Comparison of ENCODE assay signal across 33 cellular contexts in the genomic region with DNA sequence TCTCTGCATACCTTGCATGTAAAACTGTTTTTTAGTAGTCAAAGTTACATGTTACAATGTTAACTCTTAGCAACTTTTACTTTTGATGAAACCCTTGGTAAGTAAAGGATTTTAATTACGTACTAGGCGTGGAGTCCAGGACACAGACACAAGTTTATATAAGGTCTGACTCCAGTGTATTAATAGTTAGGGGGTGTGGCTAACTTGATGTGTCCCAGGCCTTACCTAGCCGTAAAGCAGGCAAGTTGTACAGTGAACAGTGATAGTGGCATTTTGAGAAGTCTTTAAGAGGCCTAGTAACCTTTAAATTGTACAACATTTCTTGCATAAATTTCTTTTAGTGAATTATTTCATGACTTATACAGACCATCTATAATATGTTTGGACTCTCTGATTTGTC.
"Had no signal": no experiment of that assay in that cellular context is flagged by ENCODE, and none has a peak within 500 bp of the region (broad histone marks: within the 10 kb centered on the region; RNA-seq: fewer than 3 reads in every experiment).

No MANE protein-coding gene starts in this region.

- DNase-seq: activated CD4-positive, alpha-beta memory T cell treated with anti-CD3 and anti-CD28 coated beads for 36 hours; activated CD4-positive, alpha-beta T cell treated with anti-CD3 and anti-CD28 coated beads for 36 hours; activated CD4-positive, alpha-beta T cell treated with anti-CD3 and anti-CD28 coated beads, Interleukin-2, amount 10 ng/mL, durations not matched to agents 24 days and 14 days; activated CD4-positive, CD25-positive, alpha-beta regulatory T cell; activated CD4-positive, CD25-positive, alpha-beta regulatory T cell treated with anti-CD3 and anti-CD28 coated beads, Interleukin-2, amount 50 U/mL, for 72 hours; activated CD8-positive, alpha-beta memory T cell treated with anti-CD3 and anti-CD28 coated beads, Interleukin-2, amount 10 ng/mL, durations not matched to agents 7 days and 5 days; activated CD8-positive, alpha-beta memory T cell treated with anti-CD3 and anti-CD28 coated beads, Interleukin-2, amount 50 U/mL, for 4 hours; activated CD8-positive, alpha-beta T cell treated with anti-CD3 and anti-CD28 coated beads, Interleukin-2, amount 10 ng/mL, durations not matched to agents 7 days and 5 days; activated effector memory CD4-positive, alpha-beta T cell treated with anti-CD3 and anti-CD28 coated beads, Interleukin-2, amount 50 U/mL, for 16 hours; activated naive CD4-positive, alpha-beta T cell treated with anti-CD3 and anti-CD28 coated beads for 36 hours; activated naive CD8-positive, alpha-beta T cell treated with anti-CD3 and anti-CD28 coated beads for 36 hours; activated naive CD8-positive, alpha-beta T cell treated with anti-CD3 and anti-CD28 coated beads, Interleukin-2, amount 50 U/mL, for 24 hours; activated T-cell treated with anti-CD3 and anti-CD28 coated beads, Interleukin-2, amount 50 U/mL, for 1 hour; activated T-cell treated with anti-CD3 and anti-CD28 coated beads, Interleukin-2, amount 50 U/mL, for 48 hours; adrenal gland; amygdala; aorta; body of pancreas; central memory CD4-positive, alpha-beta T cell; cerebellar nuclear complex; colonic mucosa; effector CD8-positive, alpha-beta T cell; esophagus squamous epithelium; foreskin melanocyte; T-helper 1 cell; T-helper 17 cell; T1000 had no signal

- H3K27me3 ChIP-seq: adrenal gland, body of pancreas, colonic mucosa, esophagus squamous epithelium, gastroesophageal sphincter had no signal

- H3K9me3 ChIP-seq: adrenal gland, body of pancreas, colonic mucosa, esophagus squamous epithelium, gastroesophageal sphincter had no signal

- H3K27ac ChIP-seq: adrenal gland, body of pancreas, colonic mucosa, epithelial cell of prostate, gastroesophageal sphincter had no signal

- H3K4me3 Mint-ChIP-seq: activated CD4-positive, alpha-beta memory T cell treated with anti-CD3 and anti-CD28 coated beads for 36 hours; activated CD4-positive, alpha-beta T cell treated with anti-CD3 and anti-CD28 coated beads for 36 hours; activated CD4-positive, alpha-beta T cell treated with anti-CD3 and anti-CD28 coated beads, Interleukin-2, amount 10 ng/mL, durations not matched to agents 24 days and 14 days; activated CD8-positive, alpha-beta memory T cell treated with anti-CD3 and anti-CD28 coated beads, Interleukin-2, amount 10 ng/mL, durations not matched to agents 7 days and 5 days; activated CD8-positive, alpha-beta T cell treated with anti-CD3 and anti-CD28 coated beads, Interleukin-2, amount 10 ng/mL, durations not matched to agents 7 days and 5 days; activated naive CD4-positive, alpha-beta T cell treated with anti-CD3 and anti-CD28 coated beads for 36 hours; activated naive CD4-positive, alpha-beta T cell treated with anti-CD3 and anti-CD28 coated beads, Interleukin-2, amount 50 U/mL, for 24 hours; activated naive CD8-positive, alpha-beta T cell treated with anti-CD3 and anti-CD28 coated beads for 36 hours; activated naive CD8-positive, alpha-beta T cell treated with anti-CD3 and anti-CD28 coated beads, Interleukin-2, amount 50 U/mL, for 24 hours; activated T-helper 1 cell treated with anti-CD3 and anti-CD28 coated beads, Interleukin-12 subunit alpha, Interleukin-12 subunit beta, Interleukin-2, Interleukin-4 antibody, amounts not matched to agents 30 ng/mL and 10 ng/mL and 1 ng/mL, durations not matched to agents 14 hours and 24 hours and 36 hours; T-helper 17 cell; T-helper 2 cell treated with Interferon-gamma antibody and Interleukin-4, amounts not matched to agents 5 μg/mL and 100 μg/mL, for 36 hours had no signal

- H3K27me3 Mint-ChIP-seq: activated CD4-positive, alpha-beta memory T cell treated with anti-CD3 and anti-CD28 coated beads for 36 hours; activated CD4-positive, alpha-beta T cell treated with anti-CD3 and anti-CD28 coated beads for 36 hours; activated CD4-positive, alpha-beta T cell treated with anti-CD3 and anti-CD28 coated beads, Interleukin-2, amount 10 ng/mL, durations not matched to agents 24 days and 14 days; activated CD8-positive, alpha-beta memory T cell treated with anti-CD3 and anti-CD28 coated beads, Interleukin-2, amount 10 ng/mL, durations not matched to agents 7 days and 5 days; activated naive CD4-positive, alpha-beta T cell treated with anti-CD3 and anti-CD28 coated beads, Interleukin-2, amount 50 U/mL, for 24 hours; activated naive CD8-positive, alpha-beta T cell treated with anti-CD3 and anti-CD28 coated beads for 36 hours; activated naive CD8-positive, alpha-beta T cell treated with anti-CD3 and anti-CD28 coated beads, Interleukin-2, amount 50 U/mL, for 24 hours; T-helper 17 cell had no signal

- H3K27ac Mint-ChIP-seq: activated CD4-positive, alpha-beta memory T cell treated with anti-CD3 and anti-CD28 coated beads for 36 hours; activated CD4-positive, alpha-beta T cell treated with anti-CD3 and anti-CD28 coated beads for 36 hours; activated CD4-positive, alpha-beta T cell treated with anti-CD3 and anti-CD28 coated beads, Interleukin-2, amount 10 ng/mL, durations not matched to agents 24 days and 14 days; activated CD8-positive, alpha-beta memory T cell treated with anti-CD3 and anti-CD28 coated beads, Interleukin-2, amount 10 ng/mL, durations not matched to agents 7 days and 5 days; activated CD8-positive, alpha-beta T cell treated with anti-CD3 and anti-CD28 coated beads, Interleukin-2, amount 10 ng/mL, durations not matched to agents 7 days and 5 days; activated naive CD4-positive, alpha-beta T cell treated with anti-CD3 and anti-CD28 coated beads for 36 hours; activated naive CD4-positive, alpha-beta T cell treated with anti-CD3 and anti-CD28 coated beads, Interleukin-2, amount 50 U/mL, for 24 hours; activated naive CD8-positive, alpha-beta T cell treated with anti-CD3 and anti-CD28 coated beads for 36 hours; activated naive CD8-positive, alpha-beta T cell treated with anti-CD3 and anti-CD28 coated beads, Interleukin-2, amount 50 U/mL, for 24 hours; activated T-helper 1 cell treated with anti-CD3 and anti-CD28 coated beads, Interleukin-12 subunit alpha, Interleukin-12 subunit beta, Interleukin-2, Interleukin-4 antibody, amounts not matched to agents 30 ng/mL and 10 ng/mL and 1 ng/mL, durations not matched to agents 14 hours and 24 hours and 36 hours; activated T-helper 2 cell treated with anti-CD3 and anti-CD28 coated beads, Interferon-gamma antibody, Interleukin-2, Interleukin-4, amounts not matched to agents 10 μg/mL and 5 μg/mL and 100 μg/mL, durations not matched to agents 14 hours and 24 hours and 36 hours; T-helper 17 cell; T-helper 2 cell treated with Interferon-gamma antibody and Interleukin-4, amounts not matched to agents 5 μg/mL and 100 μg/mL, for 36 hours had no signal

- H3K9me3 Mint-ChIP-seq: activated CD4-positive, alpha-beta memory T cell treated with anti-CD3 and anti-CD28 coated beads for 36 hours; activated naive CD4-positive, alpha-beta T cell treated with anti-CD3 and anti-CD28 coated beads for 36 hours; activated naive CD4-positive, alpha-beta T cell treated with anti-CD3 and anti-CD28 coated beads, Interleukin-2, amount 50 U/mL, for 24 hours; activated naive CD8-positive, alpha-beta T cell treated with anti-CD3 and anti-CD28 coated beads for 36 hours; activated naive CD8-positive, alpha-beta T cell treated with anti-CD3 and anti-CD28 coated beads, Interleukin-2, amount 50 U/mL, for 24 hours; activated T-helper 1 cell treated with anti-CD3 and anti-CD28 coated beads, Interleukin-12 subunit alpha, Interleukin-12 subunit beta, Interleukin-2, Interleukin-4 antibody, amounts not matched to agents 30 ng/mL and 10 ng/mL and 1 ng/mL, durations not matched to agents 14 hours and 24 hours and 36 hours; activated T-helper 2 cell treated with anti-CD3 and anti-CD28 coated beads, Interferon-gamma antibody, Interleukin-2, Interleukin-4, amounts not matched to agents 10 μg/mL and 5 μg/mL and 100 μg/mL, durations not matched to agents 14 hours and 24 hours and 36 hours; T-helper 2 cell treated with Interferon-gamma antibody and Interleukin-4, amounts not matched to agents 5 μg/mL and 100 μg/mL, for 36 hours had no signal

- H3K4me1 ChIP-seq: colonic mucosa had no signal

- H3K36me3 ChIP-seq: adrenal gland, colonic mucosa, gastroesophageal sphincter had no signal

- H3K4me3 ChIP-seq: adrenal gland, body of pancreas, colonic mucosa, esophagus squamous epithelium, gastroesophageal sphincter had no signal

- ATAC-seq: activated CD4-positive, alpha-beta T cell treated with anti-CD3 and anti-CD28 coated beads for 36 hours; activated CD8-positive, alpha-beta memory T cell treated with anti-CD3 and anti-CD28 coated beads, Interleukin-2, amount 10 ng/mL, durations not matched to agents 7 days and 5 days; activated CD8-positive, alpha-beta T cell treated with anti-CD3 and anti-CD28 coated beads, Interleukin-2, amount 10 ng/mL, durations not matched to agents 7 days and 5 days; activated naive CD8-positive, alpha-beta T cell treated with anti-CD3 and anti-CD28 coated beads, Interleukin-2, amount 50 U/mL, for 24 hours; body of pancreas; gastroesophageal sphincter; T-helper 17 cell had no signal
